In the genomic region with DNA sequence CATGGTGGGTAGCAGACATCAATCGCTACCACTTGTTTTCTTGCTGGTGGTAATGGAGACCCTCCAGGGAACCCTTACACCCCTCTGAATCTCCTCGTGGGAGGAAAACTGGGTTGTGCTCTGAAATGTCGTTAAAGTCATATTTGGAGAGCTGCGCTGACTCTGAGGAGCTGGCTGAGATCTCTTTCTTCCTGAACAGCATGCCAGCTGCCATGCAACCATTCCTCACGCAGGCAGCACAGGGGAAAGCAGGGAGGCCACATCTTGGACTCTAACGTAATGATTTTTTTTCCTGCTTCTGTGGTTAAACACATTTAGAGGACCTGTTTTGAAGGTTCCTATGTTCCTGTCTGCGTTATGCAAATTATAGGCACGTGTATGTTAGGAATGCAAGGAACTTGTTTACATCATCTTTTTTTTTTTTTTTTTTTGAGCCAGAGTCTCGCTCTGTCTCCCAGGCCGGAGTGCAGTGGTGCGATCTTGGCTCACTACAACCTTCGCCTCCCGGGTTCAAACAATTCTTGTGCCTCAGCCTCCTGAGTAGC, we compare ENCODE assay signal across 17 cellular contexts.
"Had no signal": no experiment of that assay in that cellular context is flagged by ENCODE, and none has a peak within 500 bp of the region (broad histone marks: within the 10 kb centered on the region; RNA-seq: fewer than 3 reads in every experiment).

No MANE protein-coding gene starts in this region.

- H3K27me3 ChIP-seq: brain microvascular endothelial cell had no signal

- DNase-seq: activated B cell treated with CpG ODN at 0.5 μM for 24 hours; activated CD4-positive, alpha-beta T cell treated with anti-CD3 and anti-CD28 coated beads for 48 hours; activated CD8-positive, alpha-beta T cell treated with anti-CD3 and anti-CD28 coated beads for 36 hours; activated effector memory CD4-positive, alpha-beta T cell treated with anti-CD3 and anti-CD28 coated beads, Interleukin-2, amount 50 U/mL, for 16 hours; activated T-cell treated with anti-CD3 and anti-CD28 coated beads, Interleukin-2, amount 50 U/mL, for 48 hours; amniotic stem cell; brain microvascular endothelial cell; effector memory CD4-positive, alpha-beta T cell; left colon; naive thymus-derived CD8-positive, alpha-beta T cell; stimulated activated CD4-positive, alpha-beta T cell treated with anti-CD3 and anti-CD28 coated beads, Interleukin-15, amount 100 ng/mL, for 24 hours; stimulated activated CD4-positive, alpha-beta T cell treated with anti-CD3 and anti-CD28 coated beads, Interleukin-4, amount 100 ng/mL, for 1 hour; stimulated activated naive CD4-positive, alpha-beta T cell; T-helper 2 cell had no signal

- H3K36me3 ChIP-seq: brain microvascular endothelial cell had no signal

- H3K4me3 ChIP-seq: lung, skin epidermis had no signal

- H3K27ac ChIP-seq: brain microvascular endothelial cell, epithelial cell of prostate, skin epidermis had no signal
